1 cellular context compared by ENCODE assay signal in genomic region chr20:59032023-59032712, GRCh38.
A peak's percentile ranks its signal among the peaks of the same experiment; 100 is the strongest.
TF ChIP-seq lines count a peak whose summit lies in the region.

TSS of gene ATP5F1E (minus strand) at chr20:59032335. CDS start at chr20:59032251, 84 bp downstream.

TF ChIP-seq in GM12878, 131 proteins besides CTCF, POLR2A, EP300 and RAD21 (continued from another document and continues in another):
- peak; percentile 65; the same call in 1 of the 2 replicates for TF ChIP-seq MLLT1 (IDR thresholded peaks at IDR 0.05)
- TF ChIP-seq ZNF384 (IDR thresholded peaks at IDR 0.05; ENCODE audit: borderline replicate concordance, low read depth, low read length) = no peak
- no peak for TF ChIP-seq HDGF (IDR thresholded peaks at IDR 0.05)
- TF ChIP-seq RB1 (IDR thresholded peaks at IDR 0.05; ENCODE audit: borderline replicate concordance) = 0 out of 2 replicates have a peak, but pooled peaks have one; percentile 58
- no peak for TF ChIP-seq TARDBP (IDR thresholded peaks at IDR 0.05; ENCODE audit: borderline replicate concordance)
- TF ChIP-seq KLF5 (IDR thresholded peaks at IDR 0.05; ENCODE audit: partially characterized antibody) = peak; percentile 64
- no peak for TF ChIP-seq HDAC6 (IDR thresholded peaks at IDR 0.05; ENCODE audit: unreplicated experiment)
- TF ChIP-seq ZBTB4 (CRISPR knock-in tag; IDR thresholded peaks at IDR 0.05) = peak; percentile 85
- TF ChIP-seq NRF1 (conservative IDR thresholded peaks at IDR 0.05; ENCODE audit: low read depth, low read length) = no peak
- TF ChIP-seq SUZ12 (IDR thresholded peaks at IDR 0.05; ENCODE audit: unreplicated experiment) = no peak
- TF ChIP-seq EGR1 (IDR thresholded peaks at IDR 0.05; ENCODE audit: borderline replicate concordance in 1 of 2, low read depth in 2 of 2, low read length in 2 of 2) = peak in 1 of 2 experiments; percentile 44; a peak in 1 of 3 replicates
- no peak for TF ChIP-seq CEBPZ (IDR thresholded peaks at IDR 0.05; ENCODE audit: low read depth, low read length)
- peak; percentile 97 for TF ChIP-seq PKNOX1 (IDR thresholded peaks at IDR 0.05)
- TF ChIP-seq PBX3 (IDR thresholded peaks at IDR 0.05; ENCODE audit: insufficient replicate concordance, low read depth, low read length) = peak; percentile 94
- no peak for TF ChIP-seq YBX1 (IDR thresholded peaks at IDR 0.05)
- TF ChIP-seq USF1 (IDR thresholded peaks at IDR 0.05; ENCODE audit: borderline replicate concordance, extremely low read length, insufficient read depth, low read depth, low read length) = no peak
- no peak for TF ChIP-seq RELA (IDR thresholded peaks at IDR 0.05; ENCODE audit: borderline replicate concordance, partially characterized antibody)
- no peak for TF ChIP-seq PAX8 (IDR thresholded peaks at IDR 0.05)
- TF ChIP-seq ZNF622 (IDR thresholded peaks at IDR 0.05) = no peak
- TF ChIP-seq ZBTB40 (IDR thresholded peaks at IDR 0.05; ENCODE audit: borderline replicate concordance) = peak; percentile 65; the same call in 1 of the 2 replicates
- peak; percentile 80; the same call in 1 of the 2 replicates for TF ChIP-seq POLR2AphosphoS2 (IDR thresholded peaks at IDR 0.05; ENCODE audit: low read depth, low read length)
- no peak for TF ChIP-seq BCL11A (IDR thresholded peaks at IDR 0.05; ENCODE audit: low read depth, low read length)
- TF ChIP-seq REST (IDR thresholded peaks at IDR 0.05; ENCODE audit: low read depth, low read length) = no peak
- TF ChIP-seq ZSCAN29 (IDR thresholded peaks at IDR 0.05) = no peak
- peak; percentile 93 for TF ChIP-seq ZNF592 (IDR thresholded peaks at IDR 0.05)
- TF ChIP-seq IKZF1 (conservative IDR thresholded peaks at IDR 0.05) = peak; percentile 80
- TF ChIP-seq E2F4 (IDR thresholded peaks at IDR 0.05; ENCODE audit: low read depth, low read length) = peak; percentile 29; the same call in 1 of the 2 replicates
